ENCODE assay signal across 17 cellular contexts in genomic region chr11:115699733-115700132, GRCh38.
DNase-seq lines count a peak whose midpoint lies in the region; ATAC-seq, FAIRE-seq and TF ChIP-seq lines count a peak whose summit lies in the region.
"Had no signal": no experiment of that assay in that cellular context is flagged by ENCODE, and none has a peak within 500 bp of the region (broad histone marks: within the 10 kb centered on the region; RNA-seq: fewer than 3 reads in every experiment).

No MANE protein-coding gene starts in this region.

- H3K36me3 ChIP-seq in BLaER1 (no peaks in the 10 kb centered on the region), astrocyte (ENCODE audit: insufficient read depth, low read length) (no peaks in the 10 kb centered on the region)
- H3K36me3 ChIP-seq: adrenal gland, ovary had no signal

- intact Hi-C loops in left cardiac atrium (cut with DNase I) (no loop called here), sciatic nerve (cut with DNase I) (no loop called here)

- no peak for FAIRE-seq in astrocyte (lab: Jason Lieb, UNC)

- H3K27me3 ChIP-seq in BLaER1 (no peaks in the 10 kb centered on the region), astrocyte (ENCODE audit: insufficient read depth, low read length) (no peaks in the 10 kb centered on the region)
- H3K27me3 ChIP-seq: adrenal gland, ovary had no signal

- H3K9me3 ChIP-seq in BLaER1 (peaks cover 14% of the 10 kb centered on the region), astrocyte (ENCODE audit: insufficient read depth, low read depth, low read length) (no peaks in the 10 kb centered on the region)
- H3K9me3 ChIP-seq: ovary had no signal

- DNase-seq in astrocyte (ENCODE audit: low read depth) (peak; percentile 99), left cardiac atrium (no peak), sciatic nerve (ENCODE audit: low spot score) (no peak), cortex of kidney (lab: John Stamatoyannopoulos, UW) (no peak), NCI-H345 (lab: John Stamatoyannopoulos, UW) (no peak), OCI-M2 (lab: John Stamatoyannopoulos, UW; ENCODE audit: unreplicated experiment) (no peak), DMS114 treated with DMSO at 0.1 percent for 48 hours (lab: John Stamatoyannopoulos, UW; ENCODE audit: unreplicated experiment) (no peak)
- DNase-seq: activated T-cell treated with anti-CD3 and anti-CD28 coated beads for 4 hours; adrenal gland; effector memory CD4-positive, alpha-beta T cell; GDM1; HFFc6; NCI-H187 treated with DMSO at 0.1 percent for 48 hours; ovary; stimulated activated CD4-positive, alpha-beta T cell treated with anti-CD3 and anti-CD28 coated beads, Interleukin-2, amount 100 ng/mL, for 48 hours had no signal

- no peak overlapping the region for H3K4me3 Mint-ChIP-seq in astrocyte (ENCODE audit: unreplicated experiment)
- H3K4me3 Mint-ChIP-seq: HFFc6; stimulated activated effector memory CD8-positive, alpha-beta T cell treated with anti-CD3 and anti-CD28 coated beads, Interleukin-12 subunit alpha, Interleukin-12 subunit beta, amount 100 ng/mL, for 72 hours had no signal

- H3K27ac ChIP-seq in BLaER1 (no peak overlapping the region), astrocyte (ENCODE audit: low read depth, low read length) (peak overlapping the region; percentile 41)
- H3K27ac ChIP-seq: adrenal gland, ovary had no signal

- H3K4me2 ChIP-seq in BLaER1 (peak overlapping the region; percentile 18; the same call in 1 of the 2 replicates), astrocyte (ENCODE audit: low read length) (peak overlapping the region; percentile 59)

- peaks cover 10% of the 10 kb centered on the region for H3K36me3 Mint-ChIP-seq in astrocyte (ENCODE audit: low read depth, unreplicated experiment)
- H3K36me3 Mint-ChIP-seq: stimulated activated effector memory CD8-positive, alpha-beta T cell treated with anti-CD3 and anti-CD28 coated beads, Interleukin-12 subunit alpha, Interleukin-12 subunit beta, amount 100 ng/mL, for 72 hours had no signal

- no peaks in the 10 kb centered on the region for H3K27me3 Mint-ChIP-seq in astrocyte (ENCODE audit: low read depth, unreplicated experiment)

- H3K4me1 Mint-ChIP-seq in astrocyte (ENCODE audit: low read depth, unreplicated experiment) = peaks cover 19% of the 10 kb centered on the region
- H3K4me1 Mint-ChIP-seq: stimulated activated effector memory CD8-positive, alpha-beta T cell treated with anti-CD3 and anti-CD28 coated beads, Interleukin-12 subunit alpha, Interleukin-12 subunit beta, amount 100 ng/mL, for 72 hours had no signal

- peaks cover 7% of the 10 kb centered on the region for H3K9me3 Mint-ChIP-seq in astrocyte (ENCODE audit: unreplicated experiment)

- H3K4me1 ChIP-seq in BLaER1 (peaks cover 20% of the 10 kb centered on the region), astrocyte (ENCODE audit: insufficient read depth, low read length) (peaks cover 19% of the 10 kb centered on the region)
- H3K4me1 ChIP-seq: adrenal gland had no signal

- no peak overlapping the region for H3K27ac Mint-ChIP-seq in astrocyte (ENCODE audit: unreplicated experiment)
- H3K27ac Mint-ChIP-seq: HFFc6; stimulated activated effector memory CD8-positive, alpha-beta T cell treated with anti-CD3 and anti-CD28 coated beads, Interleukin-12 subunit alpha, Interleukin-12 subunit beta, amount 100 ng/mL, for 72 hours had no signal

- H4K20me1 ChIP-seq in BLaER1 (no peaks in the 10 kb centered on the region), astrocyte (ENCODE audit: insufficient read depth, low read length) (no peaks in the 10 kb centered on the region)

- no peak overlapping the region for H3K4me3 ChIP-seq in BLaER1
- no peak overlapping the region for H3K4me3 ChIP-seq in astrocyte (ENCODE audit: insufficient read depth, low read depth, low read length)
- H3K4me3 ChIP-seq: adrenal gland, ovary had no signal

- H3K79me2 ChIP-seq in astrocyte (ENCODE audit: insufficient read depth, low read length) = no peaks in the 10 kb centered on the region

- peak overlapping the region; percentile 45 for H2AFZ ChIP-seq in astrocyte (ENCODE audit: low read depth, low read length)

- no peak for TF ChIP-seq CTCF in astrocyte (IDR thresholded peaks at IDR 0.05; ENCODE audit: insufficient read depth, low read depth, low read length)

- ATAC-seq in left cardiac atrium = peak; percentile 84 to 88
- peak; percentile 90 for ATAC-seq in sciatic nerve
- ATAC-seq: stimulated activated effector memory CD8-positive, alpha-beta T cell treated with anti-CD3 and anti-CD28 coated beads, Interleukin-12 subunit alpha, Interleukin-12 subunit beta, amount 100 ng/mL, for 72 hours had no signal

- no peak overlapping the region for H3K9ac ChIP-seq in BLaER1
- H3K9ac ChIP-seq in astrocyte (ENCODE audit: low read length) = no peak overlapping the region
